Comparison of ENCODE assay signal across 1 cellular context in the genomic region with DNA sequence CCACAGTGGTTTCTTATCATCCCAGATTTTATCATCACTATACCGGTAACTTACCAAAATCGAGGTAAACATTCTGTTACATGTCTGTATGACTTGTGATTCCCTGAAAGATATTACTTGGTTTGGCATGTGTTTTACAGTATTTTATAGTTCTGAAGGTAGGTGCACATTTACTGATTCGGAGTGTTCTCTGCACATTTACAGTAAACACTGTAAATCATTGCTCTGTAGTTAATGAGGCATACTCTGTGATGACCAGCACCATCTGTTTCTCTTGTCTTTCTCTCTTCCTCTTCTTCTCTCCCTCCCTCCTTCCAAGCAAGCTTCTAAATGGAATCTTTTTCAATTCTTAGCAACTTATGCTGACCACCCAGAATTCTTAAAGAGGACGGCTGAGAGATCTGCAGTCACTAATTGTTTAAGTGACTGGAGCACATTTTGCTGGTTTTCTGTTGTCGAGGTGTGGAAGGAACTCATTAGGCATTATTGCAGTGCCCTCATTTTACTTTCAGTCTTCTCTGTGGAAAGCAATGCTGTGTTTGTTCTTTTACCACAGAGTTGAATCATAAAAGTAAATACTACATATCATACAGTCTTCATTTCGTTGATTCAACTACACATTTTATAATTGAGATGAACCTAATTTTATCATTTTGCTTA.
TF ChIP-seq lines count a peak whose summit lies in the region.

No MANE protein-coding gene starts in this region.

TF ChIP-seq in GM23338, 12 proteins besides CTCF, POLR2A, EP300 and RAD21 (continued from another document):
- TF ChIP-seq, protein P1, sequence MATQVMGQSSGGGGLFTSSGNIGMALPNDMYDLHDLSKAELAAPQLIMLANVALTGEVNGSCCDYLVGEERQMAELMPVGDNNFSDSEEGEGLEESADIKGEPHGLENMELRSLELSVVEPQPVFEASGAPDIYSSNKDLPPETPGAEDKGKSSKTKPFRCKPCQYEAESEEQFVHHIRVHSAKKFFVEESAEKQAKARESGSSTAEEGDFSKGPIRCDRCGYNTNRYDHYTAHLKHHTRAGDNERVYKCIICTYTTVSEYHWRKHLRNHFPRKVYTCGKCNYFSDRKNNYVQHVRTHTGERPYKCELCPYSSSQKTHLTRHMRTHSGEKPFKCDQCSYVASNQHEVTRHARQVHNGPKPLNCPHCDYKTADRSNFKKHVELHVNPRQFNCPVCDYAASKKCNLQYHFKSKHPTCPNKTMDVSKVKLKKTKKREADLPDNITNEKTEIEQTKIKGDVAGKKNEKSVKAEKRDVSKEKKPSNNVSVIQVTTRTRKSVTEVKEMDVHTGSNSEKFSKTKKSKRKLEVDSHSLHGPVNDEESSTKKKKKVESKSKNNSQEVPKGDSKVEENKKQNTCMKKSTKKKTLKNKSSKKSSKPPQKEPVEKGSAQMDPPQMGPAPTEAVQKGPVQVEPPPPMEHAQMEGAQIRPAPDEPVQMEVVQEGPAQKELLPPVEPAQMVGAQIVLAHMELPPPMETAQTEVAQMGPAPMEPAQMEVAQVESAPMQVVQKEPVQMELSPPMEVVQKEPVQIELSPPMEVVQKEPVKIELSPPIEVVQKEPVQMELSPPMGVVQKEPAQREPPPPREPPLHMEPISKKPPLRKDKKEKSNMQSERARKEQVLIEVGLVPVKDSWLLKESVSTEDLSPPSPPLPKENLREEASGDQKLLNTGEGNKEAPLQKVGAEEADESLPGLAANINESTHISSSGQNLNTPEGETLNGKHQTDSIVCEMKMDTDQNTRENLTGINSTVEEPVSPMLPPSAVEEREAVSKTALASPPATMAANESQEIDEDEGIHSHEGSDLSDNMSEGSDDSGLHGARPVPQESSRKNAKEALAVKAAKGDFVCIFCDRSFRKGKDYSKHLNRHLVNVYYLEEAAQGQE (IDR thresholded peaks at IDR 0.05; ENCODE audit: unreplicated experiment), result no peak
- no peak for TF ChIP-seq EZH2phosphoT487 (IDR thresholded peaks at IDR 0.05; ENCODE audit: unreplicated experiment)
- no peak for TF ChIP-seq JUNB (IDR thresholded peaks at IDR 0.05; ENCODE audit: unreplicated experiment)
- no peak for TF ChIP-seq CREB1 (CRISPR knock-in tag; IDR thresholded peaks at IDR 0.05; ENCODE audit: low read depth)
- no peak for TF ChIP-seq ZNF331 (CRISPR knock-in tag; IDR thresholded peaks at IDR 0.05; ENCODE audit: low read depth)
